ENCODE assay signal across 8 cellular contexts in the genomic region with DNA sequence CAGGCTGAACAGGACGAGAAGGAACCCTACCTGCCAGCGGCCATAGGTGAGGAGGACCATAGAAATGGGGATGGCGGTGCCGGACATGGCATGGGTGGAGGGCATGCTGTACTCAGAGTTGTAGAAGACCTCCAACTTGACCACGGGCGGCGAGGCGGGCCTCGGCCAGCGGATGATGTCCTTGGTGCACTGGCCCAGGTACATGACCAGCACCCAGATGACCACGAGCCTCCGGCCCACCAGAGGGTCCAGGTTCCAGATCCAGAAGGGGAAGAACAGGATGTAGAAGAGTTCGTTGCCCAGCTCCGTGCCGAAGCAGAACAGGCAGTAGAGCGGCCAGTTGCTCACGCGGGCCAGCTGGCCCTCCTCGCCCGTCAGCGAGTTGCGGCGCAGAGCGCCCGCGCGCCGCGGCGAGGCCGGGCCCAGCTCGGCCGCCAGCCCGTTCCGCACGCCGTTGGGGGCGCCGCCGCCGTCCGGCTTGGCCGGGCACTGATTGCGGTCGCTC. TPM values are rescaled to one million over a fixed set of nuclear protein-coding genes. Genes with fewer than 3 reads are reported as not detected.
DNase-seq lines count a peak whose midpoint lies in the region; ATAC-seq and TF ChIP-seq lines count a peak whose summit lies in the region.

No MANE protein-coding gene starts in this region.

- peak; percentile 38 for ATAC-seq in HG02852 (IDR thresholded peaks at IDR 0.05; ENCODE audit: unreplicated experiment)

- intact Hi-C loops in posterior vena cava (cut with DNase I): no loop called here

- DNase-seq in AG08395 (ENCODE audit: low spot score) (peak; percentile 56), GM13976 (ENCODE audit: low spot score) (peak; percentile 64), NCI-H69 (lab: John Stamatoyannopoulos, UW) (peak; percentile 79), anterior cingulate cortex (lab: John Stamatoyannopoulos, UW) (peak in 52 of 58 donors; percentile 1 to 75 (median 48)), hepatic stellate cell (ENCODE audit: low spot score) (peak; percentile 65), posterior vena cava (ENCODE audit: low spot score) (peak; percentile 84), NCI-H1436 treated with DMSO at 0.1 percent for 48 hours (lab: John Stamatoyannopoulos, UW) (no peak)

- TF ChIP-seq CTCF in GM13976 (IDR thresholded peaks at IDR 0.05; ENCODE audit: borderline replicate concordance, control extremely low read depth, extremely low read depth, insufficient read depth, missing control alignments): no peak

- in situ Hi-C loops in GM13976 (cut with MboI; ENCODE audit: low sequenced_read_pairs, unreplicated experiment): no loop called here

RNA-seq across cellular contexts. Expression of a gene that starts 0.6 kb away (rescaled TPM):
- total RNA-seq in posterior vena cava: 10 to 100 TPM; 16.4 to 17.7 TPM
